2 cellular contexts compared by ENCODE assay signal in genomic region chr4:2803624-2804448, GRCh38.
TF ChIP-seq lines count a peak whose summit lies in the region.

No MANE protein-coding gene starts in this region.

TF ChIP-seq in K562, 482 proteins besides CTCF, POLR2A, EP300 and RAD21 (continued from another document and continues in another):
- TF ChIP-seq TCF7L2 (IDR thresholded peaks at IDR 0.05; ENCODE audit: low read depth, low read length): no peak
- TF ChIP-seq ZNF395 (CRISPR knock-in tag; IDR thresholded peaks at IDR 0.05): 0 out of 2 replicates have a peak, but pooled peaks have one; percentile 49
- no peak for TF ChIP-seq BACH1 (tag; IDR thresholded peaks at IDR 0.05)
- no peak for TF ChIP-seq CREB5 (CRISPR knock-in tag; IDR thresholded peaks at IDR 0.05)
- no peak for TF ChIP-seq NFE2L1 (tag; IDR thresholded peaks at IDR 0.05; ENCODE audit: borderline replicate concordance, low read depth)
- peak in 1 of 2 experiments; percentile 52; a peak in 2 of 4 replicates for TF ChIP-seq MNT (conservative IDR thresholded peaks at IDR 0.05)
- no peak for TF ChIP-seq BRD9 (IDR thresholded peaks at IDR 0.05; ENCODE audit: low read depth, partially characterized antibody)
- peak; percentile 70; the same call in 1 of the 2 replicates for TF ChIP-seq ETV5 (CRISPR knock-in tag; IDR thresholded peaks at IDR 0.05; ENCODE audit: low read depth)
- TF ChIP-seq MAZ (CRISPR knock-in tag; conservative IDR thresholded peaks at IDR 0.05 in 1 of 2, IDR thresholded peaks at IDR 0.05 in 1 of 2): no peak
- TF ChIP-seq KLF16 (IDR thresholded peaks at IDR 0.05): no peak
- peak; percentile 85 to 92 for TF ChIP-seq KDM1A (IDR thresholded peaks at IDR 0.05)
- TF ChIP-seq CREB1 (IDR thresholded peaks at IDR 0.05): no peak
- peak; percentile 60; the same call in 1 of the 2 replicates for TF ChIP-seq CREB1 (CRISPR knock-in tag; IDR thresholded peaks at IDR 0.05)
- TF ChIP-seq ZNF592 (IDR thresholded peaks at IDR 0.05): no peak
- no peak for TF ChIP-seq ARNT (IDR thresholded peaks at IDR 0.05)
- TF ChIP-seq ZFP91 (CRISPR knock-in tag; IDR thresholded peaks at IDR 0.05): no peak

TF ChIP-seq in liver, 16 proteins besides CTCF, POLR2A, EP300 and RAD21:
- no peak for TF ChIP-seq REST (IDR thresholded peaks at IDR 0.05)
TF ChIP-seq in liver: peak in this region for 0.
